1 cellular context compared by ENCODE assay signal in genomic region chr19:16078311-16078758, GRCh38.
TF ChIP-seq lines count a peak whose summit lies in the region.

No MANE protein-coding gene starts in this region.

TF ChIP-seq in IMR-90, 13 proteins besides CTCF, POLR2A, EP300 and RAD21 (continued from another document):
- TF ChIP-seq FOS (IDR thresholded peaks at IDR 0.05; ENCODE audit: low read depth, low read length) (no peak), MXI1 (IDR thresholded peaks at IDR 0.05; ENCODE audit: borderline replicate concordance, low read depth, low read length) (no peak), BHLHE40 (IDR thresholded peaks at IDR 0.05; ENCODE audit: low read depth, low read length) (no peak), CEBPB (IDR thresholded peaks at IDR 0.05; ENCODE audit: low read depth, low read length) (no peak), MAZ (IDR thresholded peaks at IDR 0.05; ENCODE audit: borderline replicate concordance, low read depth, low read length) (no peak), MAFK (IDR thresholded peaks at IDR 0.05; ENCODE audit: low read depth, low read length) (no peak)
